ENCODE assay signal across 8 cellular contexts in the genomic region with DNA sequence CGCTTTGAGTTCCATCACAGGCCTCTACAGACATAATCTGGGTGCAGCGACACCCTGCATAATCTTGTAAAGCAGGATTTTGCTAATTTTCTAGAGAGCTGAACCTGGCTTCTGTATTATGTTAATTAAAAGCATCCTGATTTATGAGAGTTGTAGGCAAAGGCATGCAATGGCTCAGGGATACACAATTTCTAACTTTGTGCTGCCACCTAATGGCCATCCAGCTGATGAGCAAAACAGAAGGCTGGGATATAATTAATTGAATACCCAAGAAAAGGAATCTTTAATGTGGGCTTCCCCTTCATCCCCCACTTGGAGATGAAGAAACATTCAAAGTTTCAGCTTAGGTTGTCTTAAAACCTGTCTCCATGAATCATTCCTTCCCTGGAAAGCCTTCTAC.
DNase-seq lines count a peak whose midpoint lies in the region; ATAC-seq, FAIRE-seq and TF ChIP-seq lines count a peak whose summit lies in the region.

No MANE protein-coding gene starts in this region.

- peak; percentile 66 for TF ChIP-seq RAD21 in SK-N-SH (IDR thresholded peaks at IDR 0.05; ENCODE audit: low read length)

- no peaks in the 10 kb centered on the region for H3K9me3 ChIP-seq in GM23248 (ENCODE audit: low read depth)
- H3K9me3 ChIP-seq in SK-N-SH, result no peaks in the 10 kb centered on the region

- H3K9me2 ChIP-seq in GM23248 (ENCODE audit: insufficient read depth) (no peaks in the 10 kb centered on the region), SK-N-SH (no peaks in the 10 kb centered on the region)

- H3K36me3 ChIP-seq in GM23248 (ENCODE audit: low read depth) (no peaks in the 10 kb centered on the region), SK-N-SH (replicated peaks in 1 of 2; ENCODE audit: control insufficient read depth in 1 of 2, insufficient read depth in 2 of 2, low read length in 1 of 2) (no peaks in the 10 kb centered on the region)

- no peak overlapping the region for H3K27ac ChIP-seq in GM23248
- no peak overlapping the region for H3K27ac ChIP-seq in SK-N-SH (ENCODE audit: low read depth in 2 of 2, low read length in 1 of 2)

- in situ Hi-C loops in GM23248 (cut with MboI), result no loop called here

- H3K4me3 ChIP-seq in GM23248 (no peak overlapping the region), SK-N-SH (ENCODE audit: low read depth in 2 of 2, low read length in 1 of 2) (no peak overlapping the region)

- DNase-seq in D721Med (ENCODE audit: insufficient read length, low spot score), result no peak
- DNase-seq in GM23248, result peak; percentile 53
- DNase-seq in SK-N-SH, result peak; percentile 29
- DNase-seq in glomerular endothelial cell (ENCODE audit: extremely low read depth, low read depth, low spot score), result peak; percentile 12
- DNase-seq in superior temporal gyrus (ENCODE audit: extremely low spot score), result peak; percentile 64

- H3K4me2 ChIP-seq in GM23248 (ENCODE audit: unreplicated experiment) (no peak overlapping the region), SK-N-SH (no peak overlapping the region)

- H2AFZ ChIP-seq in GM23248 (no peak overlapping the region), SK-N-SH (ENCODE audit: low read depth) (no peak overlapping the region)

- POLR2A ChIA-PET in SK-N-SH (lab: Yijun Ruan, JAX), result interaction anchor here (0.6 kb wide), 1 partner anchor 917 kb away, joined by 3 read pairs; no protein-coding TSS in a partner anchor

- H3F3A ChIP-seq in GM23248 (ENCODE audit: insufficient read depth) (no peaks in the 10 kb centered on the region), SK-N-SH (replicated peaks; ENCODE audit: insufficient read depth) (no peaks in the 10 kb centered on the region)

- H3K9ac ChIP-seq in GM23248 (no peak overlapping the region), SK-N-SH (no peak overlapping the region)

- no peak for FAIRE-seq in D721Med (lab: Jason Lieb, UNC)

- H3K27me3 ChIP-seq in GM23248 (replicated peaks; ENCODE audit: insufficient read depth) (no peaks in the 10 kb centered on the region), SK-N-SH (ENCODE audit: insufficient read depth) (peaks cover 10% of the 10 kb centered on the region; the same call in 1 of the 2 replicates)

- CTCF ChIA-PET in SK-N-SH (lab: Yijun Ruan, JAX), result interaction anchor here (0.6 to 1.6 kb wide), 13 partner anchors 9 to 303 kb away, joined by 3 to 10 read pairs (median 3); no protein-coding TSS in a partner anchor

- ATAC-seq in HG03159 (IDR thresholded peaks at IDR 0.05; ENCODE audit: unreplicated experiment) (no peak), GM21360 (IDR thresholded peaks at IDR 0.05; ENCODE audit: unreplicated experiment) (no peak), HG03571 (IDR thresholded peaks at IDR 0.05; ENCODE audit: unreplicated experiment) (no peak)

- H3K79me2 ChIP-seq in GM23248 (ENCODE audit: insufficient read depth), result no peaks in the 10 kb centered on the region
- no peaks in the 10 kb centered on the region for H3K79me2 ChIP-seq in SK-N-SH (ENCODE audit: insufficient read depth)

- H4K20me1 ChIP-seq in GM23248 (ENCODE audit: insufficient read depth), result no peaks in the 10 kb centered on the region
- H4K20me1 ChIP-seq in SK-N-SH (ENCODE audit: insufficient read depth), result no peaks in the 10 kb centered on the region

- TF ChIP-seq CTCF in D721Med (IDR thresholded peaks at IDR 0.05; ENCODE audit: insufficient read depth, missing control alignments), result peak; percentile 55
- peak; percentile 74 for TF ChIP-seq CTCF in SK-N-SH (IDR thresholded peaks at IDR 0.05)

- TF ChIP-seq EP300 in SK-N-SH (IDR thresholded peaks at IDR 0.05; ENCODE audit: borderline replicate concordance in 1 of 2, low read depth in 1 of 2, low read length in 1 of 2), result no peak

- 36 to 38% methylated on average over 2 of the region's 2 CpGs for WGBS in GM23248 (ENCODE audit: low coverage in 1 of 2, low lambda C conversion rate in 2 of 2, missing lambda C conversion rate in 2 of 2), 2 experiments
- 0% methylated on average over 2 of the region's 2 CpGs for WGBS in SK-N-SH (ENCODE audit: low lambda C conversion rate)

- H3K4me1 ChIP-seq in GM23248 (ENCODE audit: insufficient read depth) (no peaks in the 10 kb centered on the region), SK-N-SH (ENCODE audit: control insufficient read depth in 1 of 2, insufficient read depth in 2 of 2, low read depth in 1 of 2, low read length in 1 of 2) (no peaks in the 10 kb centered on the region)

TF ChIP-seq in SK-N-SH, 30 proteins besides CTCF, POLR2A, EP300 and RAD21:
- TF ChIP-seq RXRA (IDR thresholded peaks at IDR 0.05; ENCODE audit: borderline replicate concordance, low read depth), result no peak
- peak; percentile 48 for TF ChIP-seq SMC3 (IDR thresholded peaks at IDR 0.05; ENCODE audit: low read depth, low read length)
